27 cellular contexts compared by ENCODE assay signal in the genomic region with DNA sequence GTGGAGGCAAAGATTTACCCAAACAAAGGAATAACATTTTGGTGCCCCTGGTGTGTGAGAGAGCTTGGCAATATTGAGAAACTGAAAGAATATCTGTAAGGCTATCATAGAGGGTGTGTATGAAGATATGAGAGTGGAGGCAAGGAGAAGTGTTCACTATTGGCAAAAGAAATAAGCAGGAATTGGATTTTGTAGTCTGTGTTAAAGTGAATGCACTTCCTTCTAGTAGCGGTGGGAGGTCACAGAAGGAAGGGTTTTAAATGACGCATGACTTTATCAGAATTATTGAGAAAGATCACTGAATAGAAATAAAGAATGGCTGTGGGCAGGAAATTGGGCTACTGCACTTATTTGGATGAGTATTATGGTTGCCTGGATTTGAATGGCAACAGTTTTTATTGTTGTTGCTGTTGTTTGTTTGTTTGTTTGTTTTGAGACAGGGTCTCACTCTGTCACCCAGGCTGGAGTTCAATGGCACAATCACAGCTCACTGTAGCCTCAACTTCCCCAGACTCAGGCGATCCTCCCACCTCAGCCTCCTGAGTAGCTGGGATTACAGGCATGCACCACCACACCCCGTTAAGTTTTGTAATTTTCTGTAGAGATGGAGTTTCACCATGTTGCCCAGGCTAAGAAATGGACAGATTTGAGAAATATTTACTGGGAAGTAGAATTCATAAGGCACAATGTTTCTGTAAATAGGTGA.
"Had no signal": no experiment of that assay in that cellular context is flagged by ENCODE, and none has a peak within 500 bp of the region (broad histone marks: within the 10 kb centered on the region; RNA-seq: fewer than 3 reads in every experiment).

No MANE protein-coding gene starts in this region.

- H3K4me3 ChIP-seq: adrenal gland, body of pancreas, colonic mucosa, esophagus squamous epithelium, gastroesophageal sphincter had no signal

- H3K36me3 ChIP-seq: adrenal gland, colonic mucosa, esophagus squamous epithelium, gastroesophageal sphincter, WERI-Rb-1 had no signal

- DNase-seq: activated B cell treated with CpG ODN at 0.5 μM for 24 hours; activated CD4-positive, alpha-beta T cell treated with anti-CD3 and anti-CD28 coated beads for 48 hours; activated CD4-positive, alpha-beta T cell treated with anti-CD3 and anti-CD28 coated beads, Interleukin-2, amount 50 U/mL, for 1 hour; activated CD4-positive, alpha-beta T cell treated with anti-CD3 and anti-CD28 coated beads, Interleukin-2, amount 50 U/mL, for 48 hours; activated CD8-positive, alpha-beta memory T cell treated with anti-CD3 and anti-CD28 coated beads for 24 hours; activated CD8-positive, alpha-beta T cell treated with anti-CD3 and anti-CD28 coated beads for 36 hours; activated effector memory CD4-positive, alpha-beta T cell treated with Interleukin-2 at 50 U/mL for 16 hours; activated gamma-delta T cell treated with Interleukin-2 at 50 U/mL for 16 hours; activated naive CD4-positive, alpha-beta T cell treated with anti-CD3 and anti-CD28 coated beads, Interleukin-2, amount 50 U/mL, for 16 hours; activated naive CD4-positive, alpha-beta T cell treated with Interleukin-2 at 50 U/mL for 16 hours; activated T-cell treated with anti-CD3 and anti-CD28 coated beads, Interleukin-2, amount 50 U/mL, for 4 hours; adrenal gland; amygdala; aorta; body of pancreas; caudate nucleus; colonic mucosa; effector CD8-positive, alpha-beta T cell; esophagus squamous epithelium; foreskin melanocyte; head of caudate nucleus; T-helper 1 cell; T-helper 17 cell; T1000; WERI-Rb-1 had no signal

- H3K9me3 ChIP-seq: adrenal gland, body of pancreas, colonic mucosa, esophagus squamous epithelium, gastroesophageal sphincter had no signal

- H3K27me3 ChIP-seq: adrenal gland, body of pancreas, colonic mucosa, esophagus squamous epithelium, gastroesophageal sphincter had no signal

- H3K4me1 ChIP-seq: adrenal gland, body of pancreas, colonic mucosa, esophagus squamous epithelium, gastroesophageal sphincter had no signal

- H3K27ac ChIP-seq: adrenal gland, body of pancreas, colonic mucosa, epithelial cell of prostate, esophagus squamous epithelium, gastroesophageal sphincter, WERI-Rb-1 had no signal
